8 cellular contexts compared by ENCODE assay signal in genomic region chr17:9575381-9576072, GRCh38. TPM values are rescaled to one million over a fixed set of nuclear protein-coding genes. Genes with fewer than 3 reads are reported as not detected.
DNase-seq lines count a peak whose midpoint lies in the region; ATAC-seq and TF ChIP-seq lines count a peak whose summit lies in the region.

STX8 (minus strand) TSS chr17:9575820; CDS start chr17:9575808, 12 bp downstream.

- H3K27ac ChIP-seq in HL-60 (replicated peaks) (peak within 1 kb of the TSS; percentile 58), PC-9 (no peak within 1 kb of the TSS), mucosa of rectum (ENCODE audit: low read depth in 2 of 2, low read length in 2 of 2) (peak within 1 kb of the TSS in 1 of 2 donors; percentile 38)

- H3K4me3 ChIP-seq in HL-60 (replicated peaks; ENCODE audit: insufficient read depth, low read length) (peak within 1 kb of the TSS; percentile 86), PC-9 (peak within 1 kb of the TSS; percentile 82), epithelial cell of proximal tubule (ENCODE audit: low read depth, low read length) (peak within 1 kb of the TSS; percentile 86), mucosa of rectum (ENCODE audit: low read length in 2 of 2) (peak within 1 kb of the TSS; percentile 88 to 99)

- CTCF ChIA-PET in PC-9 (lab: Charles Lee): interaction anchor here (0.6 to 1.1 kb wide), 2 partner anchors 353 to 582 kb away, joined by 3 to 5 read pairs; no protein-coding TSS in a partner anchor

- BruUV-seq in PC-9 (replicated peaks; lab: Mats Ljungman, UMichigan): no TSS peak

- no peaks in the 10 kb centered on the region for H3K9me2 ChIP-seq in PC-9 (ENCODE audit: insufficient read depth)

- H4K20me1 ChIP-seq in PC-9 (ENCODE audit: insufficient read depth): no peaks in the 10 kb centered on the region

- no peaks in the 10 kb centered on the region for H3K36me3 ChIP-seq in PC-9 (ENCODE audit: low read depth)
- H3K36me3 ChIP-seq in mucosa of rectum (ENCODE audit: control insufficient read depth in 2 of 2, insufficient read depth in 2 of 2, low read length in 2 of 2): no peaks in the 10 kb centered on the region

- ATAC-seq in GM19372 (IDR thresholded peaks at IDR 0.05; ENCODE audit: low read depth, unreplicated experiment): peak; percentile 75

- H3K4me1 ChIP-seq in PC-9 (replicated peaks; ENCODE audit: insufficient read depth): no peaks in the 10 kb centered on the region
- H3K4me1 ChIP-seq in mucosa of rectum (ENCODE audit: control insufficient read depth in 2 of 2, insufficient read depth in 2 of 2, low read length in 2 of 2): peaks cover 6 to 19% of the 10 kb centered on the region in 2 donors

- H3K9ac ChIP-seq in mucosa of rectum (ENCODE audit: low read depth in 1 of 2, low read length in 2 of 2): peak within 1 kb of the TSS; percentile 81 to 86

- intact Hi-C loops in PC-9 (cut with micrococcal nuclease; ENCODE audit: unreplicated experiment): loop anchor here (2.0 kb wide), 2 partner anchors 69 to 193 kb away; partner anchors contain the start of gene USP43

- no peaks in the 10 kb centered on the region for H3K27me3 ChIP-seq in HL-60 (ENCODE audit: insufficient read depth, poor library complexity, severe bottlenecking)
- no peaks in the 10 kb centered on the region for H3K27me3 ChIP-seq in PC-9 (ENCODE audit: insufficient read depth, low read depth)
- H3K27me3 ChIP-seq in mucosa of rectum (ENCODE audit: control insufficient read depth in 2 of 2, insufficient read depth in 2 of 2, low read length in 2 of 2): no peaks in the 10 kb centered on the region

- DNase-seq in CD1c-positive myeloid dendritic cell (ENCODE audit: extremely low spot score) (peak; percentile 87), HL-60 (ENCODE audit: low read depth in 1 of 2, low spot score in 1 of 2) (peak; percentile 59 to 82), PC-9 (peak; percentile 57 to 88), activated T-cell treated with anti-CD3 and anti-CD28 coated beads for 4 hours (peak; percentile 64), epithelial cell of proximal tubule (ENCODE audit: low read depth) (no peak)
- peak; percentile 49 to 62 for DNase-seq in stimulated activated CD8-positive, alpha-beta memory T cell treated with anti-CD3 and anti-CD28 coated beads, Interleukin-4, amount 100 ng/mL, for 4 hours (ENCODE audit: low read depth in 2 of 2, low spot score in 1 of 2)

- H3K9me3 ChIP-seq in PC-9 (ENCODE audit: insufficient read depth, low read depth): no peaks in the 10 kb centered on the region
- no peaks in the 10 kb centered on the region for H3K9me3 ChIP-seq in mucosa of rectum (ENCODE audit: control insufficient read depth in 2 of 2, low read length in 2 of 2)

- H3K4me2 ChIP-seq in PC-9: peak within 1 kb of the TSS; percentile 95

- peak within 1 kb of the TSS; percentile 86 for H2AFZ ChIP-seq in PC-9

- TF ChIP-seq CTCF in HL-60 (IDR thresholded peaks at IDR 0.05; ENCODE audit: insufficient read depth, low read length) (no peak), PC-9 (conservative IDR thresholded peaks at IDR 0.05) (no peak), epithelial cell of proximal tubule (conservative IDR thresholded peaks at IDR 0.05; ENCODE audit: low read depth, low read length) (no peak)

- POLR2A ChIA-PET in PC-9 (lab: Charles Lee; ENCODE audit: unreplicated experiment): interaction anchor here (0.5 kb wide), 3 partner anchors 29 to 1259 kb away, joined by 3 to 16 read pairs (median 6); no protein-coding TSS in a partner anchor

- H3F3A ChIP-seq in PC-9 (ENCODE audit: insufficient read depth, low read depth): no peaks in the 10 kb centered on the region

- H3K79me2 ChIP-seq in PC-9 (ENCODE audit: low read depth): 0 out of 2 replicates have a peak, but pooled peaks cover 7% of the 10 kb centered on the region

RNA-seq across cellular contexts. Expression of gene STX8, which starts in this region (rescaled TPM):
- total RNA-seq in PC-9 (2021) (49.2 and 60.6 TPM in 2 replicates), epithelial cell of proximal tubule (57.8 and 69.5 TPM in 2 replicates)
